ENCODE assay signal across 38 cellular contexts in genomic region chr10:85445702-85446101, GRCh38.
"Had no signal": no experiment of that assay in that cellular context is flagged by ENCODE, and none has a peak within 500 bp of the region (broad histone marks: within the 10 kb centered on the region; RNA-seq: fewer than 3 reads in every experiment).

No MANE protein-coding gene starts in this region.

- H3K4me1 Mint-ChIP-seq: activated naive CD4-positive, alpha-beta T cell treated with anti-CD3 and anti-CD28 coated beads, Interleukin-2, amount 10 ng/mL, durations not matched to agents 7 days and 5 days; activated naive CD4-positive, alpha-beta T cell treated with anti-CD3 and anti-CD28 coated beads, Interleukin-2, amount 50 U/mL, for 24 hours; activated naive CD8-positive, alpha-beta T cell treated with anti-CD3 and anti-CD28 coated beads for 36 hours; activated naive CD8-positive, alpha-beta T cell treated with anti-CD3 and anti-CD28 coated beads, Interleukin-2, amount 10 ng/mL, durations not matched to agents 7 days and 5 days; activated naive CD8-positive, alpha-beta T cell treated with anti-CD3 and anti-CD28 coated beads, Interleukin-2, amount 50 U/mL, for 24 hours; central memory CD8-positive, alpha-beta T cell had no signal

- H3K27ac ChIP-seq: adrenal gland, ascending aorta, body of pancreas, brain microvascular endothelial cell, breast epithelium, cardiac muscle cell had no signal

- H3K4me3 Mint-ChIP-seq: activated naive CD4-positive, alpha-beta T cell treated with anti-CD3 and anti-CD28 coated beads for 36 hours; activated naive CD4-positive, alpha-beta T cell treated with anti-CD3 and anti-CD28 coated beads, Interleukin-2, amount 10 ng/mL, durations not matched to agents 7 days and 5 days; activated naive CD4-positive, alpha-beta T cell treated with anti-CD3 and anti-CD28 coated beads, Interleukin-2, amount 50 U/mL, for 24 hours; activated naive CD8-positive, alpha-beta T cell; activated naive CD8-positive, alpha-beta T cell treated with anti-CD3 and anti-CD28 coated beads for 36 hours; activated naive CD8-positive, alpha-beta T cell treated with anti-CD3 and anti-CD28 coated beads, Interleukin-2, amount 10 ng/mL, durations not matched to agents 7 days and 5 days; activated naive CD8-positive, alpha-beta T cell treated with anti-CD3 and anti-CD28 coated beads, Interleukin-2, amount 50 U/mL, for 24 hours; activated T-cell treated with anti-CD3 and anti-CD28 coated beads, Interleukin-2, amount 50 U/mL, for 24 hours; activated T-cell treated with anti-CD3 and anti-CD28 coated beads, Interleukin-2, amount 50 U/mL, for 4 hours; activated T-cell treated with anti-CD3 and anti-CD28 coated beads, Interleukin-2, amount 50 U/mL, for 72 hours; activated T-helper 1 cell treated with anti-CD3 and anti-CD28 coated beads, Interleukin-12 subunit alpha, Interleukin-12 subunit beta, Interleukin-2, Interleukin-4 antibody, amounts not matched to agents 30 ng/mL and 10 ng/mL and 1 ng/mL, durations not matched to agents 14 hours and 24 hours and 36 hours; brain; central memory CD8-positive, alpha-beta T cell had no signal

- H3K27ac Mint-ChIP-seq: activated naive CD4-positive, alpha-beta T cell treated with anti-CD3 and anti-CD28 coated beads for 36 hours; activated naive CD4-positive, alpha-beta T cell treated with anti-CD3 and anti-CD28 coated beads, Interleukin-2, amount 10 ng/mL, durations not matched to agents 7 days and 5 days; activated naive CD4-positive, alpha-beta T cell treated with anti-CD3 and anti-CD28 coated beads, Interleukin-2, amount 50 U/mL, for 24 hours; activated naive CD4-positive, alpha-beta T cell treated with anti-CD3 and anti-CD28 coated beads, Interleukin-2, amount 50 U/mL, for 72 hours; activated naive CD8-positive, alpha-beta T cell; activated naive CD8-positive, alpha-beta T cell treated with anti-CD3 and anti-CD28 coated beads for 36 hours; activated naive CD8-positive, alpha-beta T cell treated with anti-CD3 and anti-CD28 coated beads, Interleukin-2, amount 10 ng/mL, durations not matched to agents 7 days and 5 days; activated naive CD8-positive, alpha-beta T cell treated with anti-CD3 and anti-CD28 coated beads, Interleukin-2, amount 50 U/mL, for 24 hours; activated T-cell treated with anti-CD3 and anti-CD28 coated beads, Interleukin-2, amount 50 U/mL, for 24 hours; activated T-cell treated with anti-CD3 and anti-CD28 coated beads, Interleukin-2, amount 50 U/mL, for 72 hours; activated T-helper 1 cell treated with anti-CD3 and anti-CD28 coated beads, Interleukin-12 subunit alpha, Interleukin-12 subunit beta, Interleukin-2, Interleukin-4 antibody, amounts not matched to agents 30 ng/mL and 10 ng/mL and 1 ng/mL, durations not matched to agents 14 hours and 24 hours and 36 hours; activated T-helper 2 cell treated with anti-CD3 and anti-CD28 coated beads, Interferon-gamma antibody, Interleukin-2, Interleukin-4, amounts not matched to agents 10 μg/mL and 5 μg/mL and 100 μg/mL, durations not matched to agents 14 hours and 24 hours and 36 hours; brain had no signal

- H3K4me1 ChIP-seq: adrenal gland, ascending aorta, body of pancreas, breast epithelium had no signal

- DNase-seq: activated effector memory CD4-positive, alpha-beta T cell treated with anti-CD3 and anti-CD28 coated beads, Interleukin-2, amount 50 U/mL, for 16 hours; activated effector memory CD4-positive, alpha-beta T cell treated with Interleukin-2 at 50 U/mL for 16 hours; activated gamma-delta T cell; activated gamma-delta T cell treated with Interleukin-2 at 50 U/mL for 16 hours; activated naive CD4-positive, alpha-beta T cell; activated naive CD4-positive, alpha-beta T cell treated with anti-CD3 and anti-CD28 coated beads for 36 hours; activated naive CD4-positive, alpha-beta T cell treated with anti-CD3 and anti-CD28 coated beads, Interleukin-2, amount 10 ng/mL, durations not matched to agents 7 days and 5 days; activated naive CD4-positive, alpha-beta T cell treated with anti-CD3 and anti-CD28 coated beads, Interleukin-2, amount 50 U/mL, for 16 hours; activated naive CD4-positive, alpha-beta T cell treated with Interleukin-2 at 50 U/mL for 16 hours; activated naive CD8-positive, alpha-beta T cell treated with anti-CD3 and anti-CD28 coated beads for 36 hours; activated naive CD8-positive, alpha-beta T cell treated with anti-CD3 and anti-CD28 coated beads, Interleukin-2, amount 10 ng/mL, durations not matched to agents 7 days and 5 days; activated naive CD8-positive, alpha-beta T cell treated with anti-CD3 and anti-CD28 coated beads, Interleukin-2, amount 50 U/mL, for 24 hours; activated T-cell treated with anti-CD3 and anti-CD28 coated beads for 4 hours; activated T-cell treated with anti-CD3 and anti-CD28 coated beads, Interleukin-2, amount 50 U/mL, for 1 hour; activated T-cell treated with anti-CD3 and anti-CD28 coated beads, Interleukin-2, amount 50 U/mL, for 24 hours; activated T-cell treated with anti-CD3 and anti-CD28 coated beads, Interleukin-2, amount 50 U/mL, for 4 hours; activated T-cell treated with anti-CD3 and anti-CD28 coated beads, Interleukin-2, amount 50 U/mL, for 48 hours; activated T-cell treated with anti-CD3 and anti-CD28 coated beads, Interleukin-2, amount 50 U/mL, for 72 hours; adrenal gland; amniotic stem cell; amygdala; anterior cingulate cortex; aorta; body of pancreas; brain microvascular endothelial cell; caudate nucleus; central memory CD4-positive, alpha-beta T cell; cerebellar nuclear complex had no signal

- H3K27me3 ChIP-seq: adrenal gland, ascending aorta, body of pancreas, brain microvascular endothelial cell, breast epithelium, cardiac muscle cell had no signal

- H3K9me3 Mint-ChIP-seq: activated naive CD4-positive, alpha-beta T cell treated with anti-CD3 and anti-CD28 coated beads for 36 hours; activated naive CD4-positive, alpha-beta T cell treated with anti-CD3 and anti-CD28 coated beads, Interleukin-2, amount 50 U/mL, for 24 hours; activated naive CD4-positive, alpha-beta T cell treated with anti-CD3 and anti-CD28 coated beads, Interleukin-2, amount 50 U/mL, for 72 hours; activated naive CD8-positive, alpha-beta T cell treated with anti-CD3 and anti-CD28 coated beads for 36 hours; activated naive CD8-positive, alpha-beta T cell treated with anti-CD3 and anti-CD28 coated beads, Interleukin-2, amount 10 ng/mL, durations not matched to agents 7 days and 5 days; activated naive CD8-positive, alpha-beta T cell treated with anti-CD3 and anti-CD28 coated beads, Interleukin-2, amount 50 U/mL, for 24 hours; activated T-cell treated with anti-CD3 and anti-CD28 coated beads, Interleukin-2, amount 50 U/mL, for 24 hours; activated T-cell treated with anti-CD3 and anti-CD28 coated beads, Interleukin-2, amount 50 U/mL, for 4 hours; activated T-cell treated with anti-CD3 and anti-CD28 coated beads, Interleukin-2, amount 50 U/mL, for 72 hours; activated T-helper 1 cell treated with anti-CD3 and anti-CD28 coated beads, Interleukin-12 subunit alpha, Interleukin-12 subunit beta, Interleukin-2, Interleukin-4 antibody, amounts not matched to agents 30 ng/mL and 10 ng/mL and 1 ng/mL, durations not matched to agents 14 hours and 24 hours and 36 hours; activated T-helper 2 cell treated with anti-CD3 and anti-CD28 coated beads, Interferon-gamma antibody, Interleukin-2, Interleukin-4, amounts not matched to agents 10 μg/mL and 5 μg/mL and 100 μg/mL, durations not matched to agents 14 hours and 24 hours and 36 hours; brain; central memory CD8-positive, alpha-beta T cell had no signal

- ATAC-seq: activated naive CD4-positive, alpha-beta T cell treated with anti-CD3 and anti-CD28 coated beads, Interleukin-2, amount 50 U/mL, for 72 hours; activated naive CD8-positive, alpha-beta T cell treated with anti-CD3 and anti-CD28 coated beads, Interleukin-2, amount 50 U/mL, for 24 hours; activated T-cell treated with anti-CD3 and anti-CD28 coated beads, Interleukin-2, amount 50 U/mL, for 4 hours; activated T-cell treated with anti-CD3 and anti-CD28 coated beads, Interleukin-2, amount 50 U/mL, for 72 hours; body of pancreas had no signal

- H3K9me3 ChIP-seq: adrenal gland, ascending aorta, body of pancreas, breast epithelium had no signal

- H3K4me3 ChIP-seq: adrenal gland, ascending aorta, body of pancreas, breast epithelium, cardiac muscle cell had no signal

- H3K36me3 Mint-ChIP-seq: activated naive CD4-positive, alpha-beta T cell treated with anti-CD3 and anti-CD28 coated beads, Interleukin-2, amount 10 ng/mL, durations not matched to agents 7 days and 5 days; activated naive CD4-positive, alpha-beta T cell treated with anti-CD3 and anti-CD28 coated beads, Interleukin-2, amount 50 U/mL, for 24 hours; activated naive CD4-positive, alpha-beta T cell treated with anti-CD3 and anti-CD28 coated beads, Interleukin-2, amount 50 U/mL, for 72 hours; activated naive CD8-positive, alpha-beta T cell; activated naive CD8-positive, alpha-beta T cell treated with anti-CD3 and anti-CD28 coated beads for 36 hours; activated naive CD8-positive, alpha-beta T cell treated with anti-CD3 and anti-CD28 coated beads, Interleukin-2, amount 10 ng/mL, durations not matched to agents 7 days and 5 days; brain had no signal

- H3K36me3 ChIP-seq: adrenal gland, ascending aorta, brain microvascular endothelial cell, breast epithelium, cardiac muscle cell had no signal

- H3K27me3 Mint-ChIP-seq: activated naive CD8-positive, alpha-beta T cell treated with anti-CD3 and anti-CD28 coated beads, Interleukin-2, amount 10 ng/mL, durations not matched to agents 7 days and 5 days; activated T-cell treated with anti-CD3 and anti-CD28 coated beads, Interleukin-2, amount 50 U/mL, for 24 hours; central memory CD8-positive, alpha-beta T cell had no signal
